In the genomic region with DNA sequence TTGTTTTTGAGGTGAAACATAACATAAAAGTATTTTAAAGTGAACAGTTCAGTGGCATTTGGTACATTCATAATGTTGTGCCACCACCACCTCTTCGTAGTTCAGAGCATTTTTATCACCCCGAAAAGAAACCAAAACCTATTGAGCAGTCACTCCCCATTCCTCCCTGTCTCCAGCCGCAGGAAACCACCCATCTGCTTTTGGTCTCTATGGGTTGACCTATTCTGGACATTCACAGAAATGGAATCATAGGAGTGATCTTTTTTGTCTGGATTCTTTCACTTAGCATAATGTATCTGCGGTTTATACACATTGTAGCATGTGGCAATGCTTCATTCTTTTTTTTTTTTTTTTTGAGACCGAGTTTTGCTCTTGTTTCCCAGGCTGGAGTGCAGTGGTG, we compare ENCODE assay signal across 25 cellular contexts.
"Had no signal": no experiment of that assay in that cellular context is flagged by ENCODE, and none has a peak within 500 bp of the region (broad histone marks: within the 10 kb centered on the region; RNA-seq: fewer than 3 reads in every experiment).

No MANE protein-coding gene starts in this region.

- H3K36me3 ChIP-seq: breast epithelium, colonic mucosa had no signal

- H3K4me1 ChIP-seq: ascending aorta, breast epithelium had no signal

- DNase-seq: activated CD4-positive, alpha-beta T cell treated with anti-CD3 and anti-CD28 coated beads for 4 hours; activated CD4-positive, alpha-beta T cell treated with anti-CD3 and anti-CD28 coated beads, Interleukin-2, amount 50 U/mL, for 1 hour; activated CD4-positive, alpha-beta T cell treated with anti-CD3 and anti-CD28 coated beads, Interleukin-2, amount 50 U/mL, for 48 hours; activated CD4-positive, CD25-positive, alpha-beta regulatory T cell; activated CD4-positive, CD25-positive, alpha-beta regulatory T cell treated with anti-CD3 and anti-CD28 coated beads, Interleukin-2, amount 50 U/mL, for 72 hours; activated CD8-positive, alpha-beta memory T cell treated with anti-CD3 and anti-CD28 coated beads for 24 hours; activated CD8-positive, alpha-beta T cell treated with anti-CD3 and anti-CD28 coated beads for 36 hours; activated effector memory CD4-positive, alpha-beta T cell treated with Interleukin-2 at 50 U/mL for 16 hours; activated gamma-delta T cell treated with Interleukin-2 at 50 U/mL for 16 hours; activated naive CD4-positive, alpha-beta T cell treated with anti-CD3 and anti-CD28 coated beads, Interleukin-2, amount 50 U/mL, for 16 hours; activated naive CD4-positive, alpha-beta T cell treated with Interleukin-2 at 50 U/mL for 16 hours; activated T-cell treated with anti-CD3 and anti-CD28 coated beads, Interleukin-2, amount 50 U/mL, for 4 hours; central memory CD4-positive, alpha-beta T cell; cerebellar nuclear complex; colonic mucosa; dorsolateral prefrontal cortex; effector memory CD4-positive, alpha-beta T cell; endodermal cell; foreskin fibroblast; head of caudate nucleus; hypothalamus; T-helper 2 cell had no signal

- H3K9me3 ChIP-seq: ascending aorta, breast epithelium, colonic mucosa had no signal

- H3K4me3 ChIP-seq: ascending aorta, breast epithelium, cardiac muscle cell, colonic mucosa, dorsolateral prefrontal cortex had no signal

- H3K27me3 ChIP-seq: ascending aorta, breast epithelium, cardiac muscle cell, colonic mucosa, dorsolateral prefrontal cortex had no signal

- H3K27ac ChIP-seq: ascending aorta, breast epithelium, cardiac muscle cell, colonic mucosa had no signal
